ENCODE assay signal across 22 cellular contexts in the genomic region with DNA sequence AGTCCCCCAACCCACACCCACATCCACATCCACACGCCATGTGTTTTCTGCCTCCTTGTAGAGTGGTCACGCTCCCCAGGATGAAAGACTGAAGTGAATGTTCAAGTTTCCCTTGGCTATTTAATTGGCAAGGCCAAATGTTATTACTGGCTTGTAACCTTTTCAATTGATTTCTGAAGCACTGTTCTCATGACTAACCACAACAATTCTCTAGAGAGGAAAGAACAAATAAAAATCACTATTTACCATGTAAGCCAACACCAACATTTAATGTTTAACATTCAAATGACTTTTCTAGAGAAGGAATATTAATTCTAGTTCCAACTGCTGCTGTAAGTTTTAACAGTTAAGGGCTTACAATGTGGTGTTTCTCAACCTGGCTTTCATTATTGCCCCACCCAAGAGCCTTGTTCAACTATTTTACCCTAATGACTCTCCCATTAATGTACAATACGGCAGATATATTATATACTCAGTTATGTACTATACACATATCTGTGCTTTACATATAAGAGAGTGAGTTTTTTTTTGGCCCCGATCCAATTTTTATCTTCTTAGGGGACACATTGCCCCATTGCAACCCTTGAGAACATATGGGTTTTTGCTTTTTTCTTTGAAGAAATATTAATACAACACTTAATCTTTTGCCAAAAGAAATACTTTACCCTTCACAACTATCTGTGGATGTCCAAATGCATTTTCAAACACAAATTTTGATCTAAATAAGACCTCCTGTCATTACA. TPM values are rescaled to one million over a fixed set of nuclear protein-coding genes. Genes with fewer than 3 reads are reported as not detected.
A peak's percentile ranks its signal among the peaks of the same experiment; 100 is the strongest.
DNase-seq lines count a peak whose midpoint lies in the region; ATAC-seq, FAIRE-seq and TF ChIP-seq lines count a peak whose summit lies in the region.
"Had no signal": no experiment of that assay in that cellular context is flagged by ENCODE, and none has a peak within 500 bp of the region (broad histone marks: within the 10 kb centered on the region; RNA-seq: fewer than 3 reads in every experiment).

No MANE protein-coding gene starts in this region.

- peak; percentile 95 for DNase-seq in DMS53 treated with DMSO at 0.1 percent for 48 hours (lab: John Stamatoyannopoulos, UW; ENCODE audit: unreplicated experiment)
- DNase-seq in GM12878 (ENCODE audit: low read depth, low spot score) = no peak
- DNase-seq in right lobe of liver = no peak
- DNase-seq in stimulated activated CD4-positive, alpha-beta T cell treated with anti-CD3 and anti-CD28 coated beads, Interleukin-4, amount 100 ng/mL, for 4 hours = no peak
- no peak for DNase-seq in D721Med (ENCODE audit: insufficient read length, low spot score)
- DNase-seq: activated CD4-positive, CD25-positive, alpha-beta regulatory T cell treated with anti-CD3 and anti-CD28 coated beads, Interleukin-2, amount 50 U/mL, for 72 hours; activated naive CD4-positive, alpha-beta T cell treated with Interleukin-2 at 50 U/mL for 16 hours; dorsolateral prefrontal cortex; heart right ventricle; HFFc6; islet precursor cell; KBM-7; NCI-H1092; NCI-H226; PC-3; stimulated activated CD4-positive, alpha-beta T cell treated with anti-CD3 and anti-CD28 coated beads, Interleukin-4, amount 100 ng/mL, for 1 hour; T-helper 9 cell; tibial artery had no signal

- H3K4me1 ChIP-seq in GM12878 (ENCODE audit: control insufficient read depth, insufficient read depth, low read length) (no peaks in the 10 kb centered on the region; the same call in 1 of the 2 replicates), right lobe of liver (peaks cover 0 to 33% (median 8%) of the 10 kb centered on the region in 4 donors)

- TF ChIP-seq EP300 in Ishikawa (IDR thresholded peaks at IDR 0.05; ENCODE audit: borderline replicate concordance) = no peak
- TF ChIP-seq EP300 in GM12878 (IDR thresholded peaks at IDR 0.05; ENCODE audit: borderline replicate concordance in 1 of 2, control insufficient read depth in 1 of 2, low read depth in 2 of 2, low read length in 2 of 2) = no peak

- WGBS in GM12878 (ENCODE audit: insufficient coverage, insufficient replicate concordance, low lambda C conversion rate, missing lambda C conversion rate) = 91% methylated on average over 4 of the region's 4 CpGs
- 32% methylated on average over 4 of the region's 4 CpGs for WGBS in right lobe of liver (ENCODE audit: insufficient coverage, low coverage, low lambda C conversion rate, missing lambda C conversion rate)

- H3K9ac ChIP-seq in GM12878 (ENCODE audit: control insufficient read depth, insufficient read depth, low read length) = no peak overlapping the region
- H3K9ac ChIP-seq: BLaER1 treated with 17β-estradiol and CSF1 and Interleukin-3, amounts not matched to agents 10 nM and 100 nM had no signal

- no peaks in the 10 kb centered on the region for H3K79me2 ChIP-seq in GM12878 (ENCODE audit: control insufficient read depth, insufficient read depth, low read length)

- FAIRE-seq in GM12878 (lab: Jason Lieb, UNC) (no peak), D721Med (lab: Jason Lieb, UNC) (no peak)

- no peaks in the 10 kb centered on the region for H4K20me1 ChIP-seq in GM12878 (ENCODE audit: control insufficient read depth, insufficient read depth)

- no peaks in the 10 kb centered on the region for H3K27me3 ChIP-seq in GM12878 (replicated peaks in 1 of 2; ENCODE audit: control insufficient read depth in 2 of 2, insufficient read depth in 2 of 2, low read length in 1 of 2)
- H3K27me3 ChIP-seq in right lobe of liver = no peaks in the 10 kb centered on the region
- H3K27me3 ChIP-seq: BLaER1 treated with 17β-estradiol and CSF1 and Interleukin-3, amounts not matched to agents 10 nM and 100 nM; dorsolateral prefrontal cortex; esophagus muscularis mucosa; heart right ventricle; tibial artery had no signal

- SMC1A ChIA-PET in GM12878 (lab: Charles Lee; ENCODE audit: uncharacterized antibody, unreplicated experiment) = interaction anchor here (1.2 kb wide), 1 partner anchor 408 kb away, joined by 5 read pairs; no protein-coding TSS in a partner anchor

- H2AFZ ChIP-seq in GM12878 (ENCODE audit: control insufficient read depth, low read depth, low read length) = no peak overlapping the region

- BruUV-seq in GM12878 (replicated peaks; lab: Mats Ljungman, UMichigan) = no TSS peak

- TF ChIP-seq CTCF in GM12878 (IDR thresholded peaks at IDR 0.05 in 2 of 3, conservative IDR thresholded peaks at IDR 0.05 in 1 of 3; ENCODE audit: control insufficient read depth in 2 of 3, extremely low read depth in 1 of 3, insufficient read depth in 1 of 3, low read depth in 3 of 3, low read length in 3 of 3) = no peak
- no peak for TF ChIP-seq CTCF in right lobe of liver (IDR thresholded peaks at IDR 0.05)
- no peak for TF ChIP-seq CTCF in D721Med (IDR thresholded peaks at IDR 0.05; ENCODE audit: insufficient read depth, missing control alignments)

- POLR2A ChIA-PET in GM12878 (lab: Charles Lee) = interaction anchor here (0.7 kb wide), 1 partner anchor 9 kb away, joined by 3 read pairs; no protein-coding TSS in a partner anchor

- RAD21 ChIA-PET in GM12878 (lab: Charles Lee; ENCODE audit: unreplicated experiment) = no interaction called here

- CTCF ChIA-PET in GM12878 (lab: Yijun Ruan, JAX) = no interaction called here

- ATAC-seq in GM12878 (peak; percentile 44; the same call in 2 of the 3 replicates), right lobe of liver (peak; percentile 53 to 83 (median 75)), GM18867 (IDR thresholded peaks at IDR 0.05; ENCODE audit: unreplicated experiment) (no peak)
- ATAC-seq: PC-3 had no signal

- intact Hi-C loops in GM12878 (cut with micrococcal nuclease; ENCODE audit: unreplicated experiment) = no loop called here
- intact Hi-C loops in right lobe of liver (cut with DNase I) = no loop called here

- no peak overlapping the region for H3K4me2 ChIP-seq in GM12878 (ENCODE audit: control insufficient read depth, insufficient read depth)

- H3K27ac ChIP-seq in GM12878 (ENCODE audit: control insufficient read depth, insufficient read depth) (no peak overlapping the region), right lobe of liver (peak overlapping the region; percentile 2 to 47 (median 17))
- H3K27ac ChIP-seq: BLaER1 treated with 17β-estradiol and CSF1 and Interleukin-3, amounts not matched to agents 10 nM and 100 nM; dorsolateral prefrontal cortex; esophagus muscularis mucosa; heart right ventricle; tibial artery had no signal

- H3K4me3 ChIP-seq in GM12878 (no peak overlapping the region), right lobe of liver (no peak overlapping the region)
- H3K4me3 ChIP-seq: BLaER1 treated with 17β-estradiol and CSF1 and Interleukin-3, amounts not matched to agents 10 nM and 100 nM; dorsolateral prefrontal cortex; esophagus muscularis mucosa; heart right ventricle; tibial artery had no signal

- H3K36me3 ChIP-seq in GM12878 (ENCODE audit: control insufficient read depth in 2 of 2, insufficient read depth in 2 of 2, low read length in 1 of 2) = peaks cover 0 to under 1% of the 10 kb centered on the region in 2 experiments; a peak in 2 of 4 replicates
- H3K36me3 ChIP-seq in right lobe of liver = no peaks in the 10 kb centered on the region

- H3K9me3 ChIP-seq in GM12878 (replicated peaks; ENCODE audit: control insufficient read depth, insufficient read depth, low read length) (no peaks in the 10 kb centered on the region), right lobe of liver (no peaks in the 10 kb centered on the region)
- H3K9me3 ChIP-seq: BLaER1 treated with 17β-estradiol and CSF1 and Interleukin-3, amounts not matched to agents 10 nM and 100 nM; esophagus muscularis mucosa; heart right ventricle; tibial artery had no signal

- TF ChIP-seq POLR2A in GM12878 (IDR thresholded peaks at IDR 0.05; ENCODE audit: low read depth, low read length) = no peak
- no peak for TF ChIP-seq POLR2A in right lobe of liver (IDR thresholded peaks at IDR 0.05)

- in situ Hi-C loops in GM12878 (cut with MboI) = no loop called here

- TF ChIP-seq RAD21 in Ishikawa (IDR thresholded peaks at IDR 0.05; ENCODE audit: low read depth) (no peak), GM12878 (IDR thresholded peaks at IDR 0.05; ENCODE audit: insufficient read depth, low read depth, low read length) (no peak)

TF ChIP-seq in Ishikawa, 13 proteins besides CTCF, POLR2A, EP300 and RAD21 (continues in another document):
- no peak for TF ChIP-seq TEAD4 (IDR thresholded peaks at IDR 0.05)

TF ChIP-seq in GM12878, 131 proteins besides CTCF, POLR2A, EP300 and RAD21 (continues in another document):
- TF ChIP-seq KLF5 (IDR thresholded peaks at IDR 0.05; ENCODE audit: partially characterized antibody) = no peak
- no peak for TF ChIP-seq NR2C1 (IDR thresholded peaks at IDR 0.05)
- TF ChIP-seq RAD51 (IDR thresholded peaks at IDR 0.05) = no peak
- TF ChIP-seq PAX5 (IDR thresholded peaks at IDR 0.05; ENCODE audit: borderline replicate concordance, low read depth, low read length) = no peak

RNA-seq across cellular contexts. Expression of gene RELL1, which starts 46.5 kb away (rescaled TPM):
- total RNA-seq in GM12878 (2013; cell fraction: nucleolus; rRNA removed) = 5.7 and 7.3 TPM in 2 replicates
- total RNA-seq in GM12878 (2014; rRNA removed) (10.9 and 11.0 TPM in 2 replicates), GM12878 (2014; rRNA removed; fragmentation: Illumina TruSeq; extraction: Trizol) (8.1 and 9.3 TPM in 2 replicates), GM12878 (2021) (6.0 and 6.9 TPM in 2 replicates), right lobe of liver (10 to 100 TPM in 1 of 6 experiments, 1 to 10 TPM in 5; 5.7 to 14.6 (median 7.8) TPM)
- 0.88 TPM for polyA plus RNA-seq in GM12878 (2011; ENCODE audit: low read depth)
- polyA plus RNA-seq in GM12878 (2011; rRNA removed) (3.4 TPM in 2 replicates), GM12878 (2014; fragmentation: Illumina TruSeq; extraction: Trizol) (1.5 and 1.6 TPM in 2 replicates), GM12878 (2014; fragmentation: Nextera tagmentation; extraction: Ambion mirVana) (under 1 TPM; 0.20 to 0.26 TPM), GM12878 (2014; rRNA removed) (4.1 and 5.3 TPM in 2 replicates), GM12878 (2016; fragmentation: Nextera tagmentation; extraction: Ambion mirVana) (1 to 10 TPM; 3.8 to 4.4 TPM)
- 3.2 and 3.4 TPM in 2 replicates for polyA plus RNA-seq in GM12878 (2011; cell fraction: cytosol; rRNA removed)
- 4.1 and 5.4 TPM in 2 replicates for polyA plus RNA-seq in GM12878 (2011; cell fraction: nucleus; rRNA removed)
- 1.9 and 2.4 TPM in 2 replicates for polyA plus RNA-seq in GM12878 (2012)
- polyA minus RNA-seq in GM12878 (2011; rRNA and poly(A)+ RNA removed) = 8.9 and 9.4 TPM in 2 replicates
- polyA minus RNA-seq in GM12878 (2011; cell fraction: cytosol; rRNA and poly(A)+ RNA removed) = 4.9 and 5.4 TPM in 2 replicates
- 3.9 and 8.9 TPM in 2 replicates for polyA minus RNA-seq in GM12878 (2011; cell fraction: nucleus; rRNA and poly(A)+ RNA removed)
